In the genomic region with DNA sequence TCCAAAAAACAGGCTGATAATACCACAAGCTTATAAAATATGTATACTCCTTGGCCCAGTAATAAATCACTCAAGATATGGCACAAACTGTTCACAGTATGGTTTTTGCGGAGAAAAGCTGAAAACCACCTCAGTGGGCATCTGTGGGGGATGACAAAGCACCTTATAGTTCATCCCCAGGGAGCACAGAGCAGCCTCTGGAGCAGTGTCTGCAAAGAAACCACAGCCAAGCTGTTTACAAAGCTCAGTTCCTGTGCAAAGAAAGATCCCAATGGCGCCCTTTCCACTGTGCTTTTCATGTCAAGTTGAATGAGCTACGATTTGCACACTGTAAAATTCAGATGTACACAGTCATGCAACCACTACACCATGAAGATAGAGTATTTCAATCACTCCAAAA, we compare ENCODE assay signal across 15 cellular contexts. TPM values are rescaled to one million over a fixed set of nuclear protein-coding genes. Genes with fewer than 3 reads are reported as not detected.
DNase-seq lines count a peak whose midpoint lies in the region; ATAC-seq and TF ChIP-seq lines count a peak whose summit lies in the region.
"Had no signal": no experiment of that assay in that cellular context is flagged by ENCODE, and none has a peak within 500 bp of the region (broad histone marks: within the 10 kb centered on the region; RNA-seq: fewer than 3 reads in every experiment).

No MANE protein-coding gene starts in this region.

- no peak overlapping the region for H3K23ac ChIP-seq in mesenchymal stem cell (ENCODE audit: low read length in 2 of 2)

- H3K9ac ChIP-seq in HUES48 (ENCODE audit: low read depth, low read length) (no peak overlapping the region), NT2/D1 (ENCODE audit: insufficient read length, low read depth) (peak overlapping the region; percentile 1), mesenchymal stem cell (ENCODE audit: low read length) (no peak overlapping the region)

- no peak overlapping the region for H4K8ac ChIP-seq in mesenchymal stem cell (ENCODE audit: low read length)

- H3K4me3 ChIP-seq in HUES48 (ENCODE audit: low read depth, low read length) (no peak overlapping the region), NT2/D1 (ENCODE audit: insufficient read length, low read depth) (no peak overlapping the region), mesenchymal stem cell (ENCODE audit: insufficient read depth in 1 of 2, low read depth in 1 of 2, low read length in 2 of 2) (no peak overlapping the region), prostate gland (no peak overlapping the region), Caco-2 (ENCODE audit: low read depth, low read length) (no peak overlapping the region)

- H3K9me3 Mint-ChIP-seq in Caco-2 (ENCODE audit: unreplicated experiment) = no peaks in the 10 kb centered on the region
- H3K9me3 Mint-ChIP-seq: natural killer cell had no signal

- POLR2A ChIA-PET in Caco-2 (lab: Charles Lee) = no interaction called here

- 33% methylated on average over 3 of the region's 3 CpGs for WGBS in mesenchymal stem cell
- WGBS in prostate gland = 81% methylated on average over 3 of the region's 3 CpGs

- no peak overlapping the region for H3K18ac ChIP-seq in mesenchymal stem cell (ENCODE audit: low read depth in 1 of 2, low read length in 2 of 2)

- H3K27me3 Mint-ChIP-seq in Caco-2 (ENCODE audit: insufficient read depth, unreplicated experiment) = no peaks in the 10 kb centered on the region

- H2AK5ac ChIP-seq in mesenchymal stem cell (ENCODE audit: low read length, severe bottlenecking) = no peak overlapping the region

- H3K4me3 Mint-ChIP-seq in Caco-2 (ENCODE audit: unreplicated experiment) = no peak overlapping the region
- H3K4me3 Mint-ChIP-seq: activated naive CD4-positive, alpha-beta T cell treated with anti-CD3 and anti-CD28 coated beads, Interleukin-2, amount 10 ng/mL, durations not matched to agents 7 days and 5 days; natural killer cell had no signal

- no TSS peak for BruUV-seq in Caco-2 (replicated peaks; lab: Mats Ljungman, UMichigan)

- no peak overlapping the region for H2BK120ac ChIP-seq in mesenchymal stem cell (ENCODE audit: low read depth, low read length)

- H3K4me1 ChIP-seq in HUES48 (ENCODE audit: control insufficient read depth, insufficient read depth, low read length) (peaks cover 11% of the 10 kb centered on the region), NT2/D1 (ENCODE audit: insufficient read depth, insufficient read length) (peaks cover 11% of the 10 kb centered on the region), mesenchymal stem cell (ENCODE audit: control insufficient read depth, insufficient read depth, low read depth, low read length) (peaks cover 18% of the 10 kb centered on the region), prostate gland (replicated peaks) (no peaks in the 10 kb centered on the region), Caco-2 (peaks cover 3% of the 10 kb centered on the region; the same call in 1 of the 2 replicates)

- H3K27me3 ChIP-seq in HUES48 (ENCODE audit: control insufficient read depth, insufficient read depth, low read length) (peaks cover 87% of the 10 kb centered on the region), NT2/D1 (ENCODE audit: insufficient read depth, insufficient read length) (peaks cover 66% of the 10 kb centered on the region), mesenchymal stem cell (ENCODE audit: control insufficient read depth in 1 of 2, insufficient read depth in 1 of 2, low read length in 2 of 2) (peaks cover 81 to 95% of the 10 kb centered on the region in 2 experiments), prostate gland (replicated peaks; ENCODE audit: insufficient read depth) (no peaks in the 10 kb centered on the region), Caco-2 (replicated peaks; ENCODE audit: control insufficient read depth, insufficient read depth, low read length) (no peaks in the 10 kb centered on the region)

- TF ChIP-seq CTCF in prostate gland (IDR thresholded peaks at IDR 0.05) (no peak), Caco-2 (IDR thresholded peaks at IDR 0.05; ENCODE audit: insufficient read depth in 1 of 2, low read depth in 1 of 2, low read length in 1 of 2, severe bottlenecking in 1 of 2, unreplicated experiment in 1 of 2) (no peak)

- H3K27ac ChIP-seq in HUES48 (ENCODE audit: low read depth, low read length) (peak overlapping the region; percentile 60), mesenchymal stem cell (ENCODE audit: low read length, poor library complexity, severe bottlenecking) (no peak overlapping the region), prostate gland (no peak overlapping the region)

- DNase-seq in DMS153 (lab: John Stamatoyannopoulos, UW) (peak; percentile 19), NT2/D1 (ENCODE audit: low read depth, low spot score) (no peak), mesenchymal stem cell (peak; percentile 43), prostate gland (ENCODE audit: low spot score) (no peak), DMS79 (lab: John Stamatoyannopoulos, UW) (no peak), Caco-2 (no peak)
- DNase-seq: activated CD4-positive, alpha-beta T cell treated with anti-CD3 and anti-CD28 coated beads, Interleukin-2, amount 50 U/mL, for 48 hours; activated naive CD4-positive, alpha-beta T cell treated with anti-CD3 and anti-CD28 coated beads, Interleukin-2, amount 10 ng/mL, durations not matched to agents 7 days and 5 days; mammary epithelial cell; MM.1S; natural killer cell; stimulated activated CD4-positive, alpha-beta T cell treated with anti-CD3 and anti-CD28 coated beads, Interleukin-12 subunit alpha, Interleukin-12 subunit beta, amount 100 ng/mL, for 4 hours; SW 1271 had no signal

- H3K36me3 Mint-ChIP-seq in Caco-2 (ENCODE audit: insufficient read depth, unreplicated experiment) = peaks cover 6% of the 10 kb centered on the region
- H3K36me3 Mint-ChIP-seq: natural killer cell had no signal

- no peak overlapping the region for H2BK12ac ChIP-seq in mesenchymal stem cell (ENCODE audit: low read length in 2 of 2)

- peaks cover 13% of the 10 kb centered on the region for H3K4me1 Mint-ChIP-seq in Caco-2 (ENCODE audit: low read depth, unreplicated experiment)

- no peak overlapping the region for H3K4ac ChIP-seq in mesenchymal stem cell (ENCODE audit: low read depth in 1 of 2, low read length in 2 of 2)

- H3K36me3 ChIP-seq in HUES48 (ENCODE audit: control insufficient read depth, insufficient read depth, low read length) (no peaks in the 10 kb centered on the region), NT2/D1 (ENCODE audit: insufficient read depth, insufficient read length, low read length) (no peaks in the 10 kb centered on the region), mesenchymal stem cell (ENCODE audit: control insufficient read depth in 1 of 2, insufficient read depth in 2 of 2, low read depth in 1 of 2, low read length in 2 of 2) (no peaks in the 10 kb centered on the region), prostate gland (no peaks in the 10 kb centered on the region), Caco-2 (ENCODE audit: control insufficient read depth, insufficient read depth, low read length) (no peaks in the 10 kb centered on the region)

- no peak overlapping the region for H2AFZ ChIP-seq in mesenchymal stem cell (ENCODE audit: low read depth, low read length)

- intact Hi-C loops in prostate gland (cut with DNase I) (no loop called here), Caco-2 (cut with micrococcal nuclease; ENCODE audit: unreplicated experiment) (no loop called here)

- H3K4me2 ChIP-seq in mesenchymal stem cell (ENCODE audit: low read length, poor library complexity, severe bottlenecking) = no peak overlapping the region

- H3K79me1 ChIP-seq in mesenchymal stem cell (replicated peaks; ENCODE audit: low read length, poor library complexity, severe bottlenecking) = no peaks in the 10 kb centered on the region

- no peak overlapping the region for H4K91ac ChIP-seq in mesenchymal stem cell (ENCODE audit: low read length)

- no peak overlapping the region for H2BK15ac ChIP-seq in mesenchymal stem cell (ENCODE audit: low read depth, poor library complexity, severe bottlenecking)

- CTCF ChIA-PET in Caco-2 (lab: Charles Lee) = interaction anchor here (0.5 to 1.8 kb wide), 6 partner anchors 12 to 96 kb away, joined by 3 to 10 read pairs (median 4); no protein-coding TSS in a partner anchor

- no peak for ATAC-seq in HG02973 (IDR thresholded peaks at IDR 0.05; ENCODE audit: unreplicated experiment)
- ATAC-seq: natural killer cell had no signal

- no peak for TF ChIP-seq POLR2A in prostate gland (IDR thresholded peaks at IDR 0.05)

- H3K14ac ChIP-seq in mesenchymal stem cell (ENCODE audit: low read length in 2 of 2) = no peak overlapping the region

- H2BK5ac ChIP-seq in mesenchymal stem cell (ENCODE audit: low read depth, low read length, poor library complexity, severe bottlenecking) = no peak overlapping the region

- no peak overlapping the region for H3K27ac Mint-ChIP-seq in Caco-2 (ENCODE audit: unreplicated experiment)
- H3K27ac Mint-ChIP-seq: activated naive CD4-positive, alpha-beta T cell treated with anti-CD3 and anti-CD28 coated beads, Interleukin-2, amount 10 ng/mL, durations not matched to agents 7 days and 5 days; natural killer cell had no signal

- H3K9me3 ChIP-seq in HUES48 (ENCODE audit: control insufficient read depth, insufficient read depth, low read length) (no peaks in the 10 kb centered on the region), NT2/D1 (ENCODE audit: insufficient read depth, low read length) (no peaks in the 10 kb centered on the region), mesenchymal stem cell (ENCODE audit: control insufficient read depth, low read length) (no peaks in the 10 kb centered on the region), prostate gland (no peaks in the 10 kb centered on the region), Caco-2 (no peaks in the 10 kb centered on the region)

RNA-seq across cellular contexts. Expression of gene EFCC1, which starts 2.6 kb away (rescaled TPM):
- 3.9 TPM for polyA plus RNA-seq in mesenchymal stem cell (2013, experiment 1 of 2)
- polyA plus RNA-seq in mesenchymal stem cell (2013, experiment 2 of 2) = 4.3 TPM
- total RNA-seq in prostate gland (1 to 10 TPM; 1.8 to 4.0 TPM), Caco-2 (2022) (0.28 and 0.39 TPM in 2 replicates)
- polyA plus RNA-seq: mammary epithelial cell had no signal

RNA-seq across cellular contexts. Expression of gene CFAP92, which starts 4.7 kb away (rescaled TPM):
- polyA plus RNA-seq in mesenchymal stem cell (2013, experiment 1 of 2) = 1.0 TPM
- polyA plus RNA-seq in mesenchymal stem cell (2013, experiment 2 of 2) = 1.0 TPM
- total RNA-seq in prostate gland (1 to 10 TPM; 1.7 to 4.3 TPM), Caco-2 (2022) (4.5 and 5.9 TPM in 2 replicates)

Comparison
In these comparisons a context has a peak if more than half of its experiments do, and no peak if none do; other contexts are left out.
1. DNase-seq: peak in DMS153 (single experiment) and mesenchymal stem cell (single experiment); none in NT2/D1 (single experiment), prostate gland (single experiment), DMS79 (single experiment) and Caco-2 (0 of 2).